Comparison of ENCODE assay signal across 1 cellular context in the genomic region with DNA sequence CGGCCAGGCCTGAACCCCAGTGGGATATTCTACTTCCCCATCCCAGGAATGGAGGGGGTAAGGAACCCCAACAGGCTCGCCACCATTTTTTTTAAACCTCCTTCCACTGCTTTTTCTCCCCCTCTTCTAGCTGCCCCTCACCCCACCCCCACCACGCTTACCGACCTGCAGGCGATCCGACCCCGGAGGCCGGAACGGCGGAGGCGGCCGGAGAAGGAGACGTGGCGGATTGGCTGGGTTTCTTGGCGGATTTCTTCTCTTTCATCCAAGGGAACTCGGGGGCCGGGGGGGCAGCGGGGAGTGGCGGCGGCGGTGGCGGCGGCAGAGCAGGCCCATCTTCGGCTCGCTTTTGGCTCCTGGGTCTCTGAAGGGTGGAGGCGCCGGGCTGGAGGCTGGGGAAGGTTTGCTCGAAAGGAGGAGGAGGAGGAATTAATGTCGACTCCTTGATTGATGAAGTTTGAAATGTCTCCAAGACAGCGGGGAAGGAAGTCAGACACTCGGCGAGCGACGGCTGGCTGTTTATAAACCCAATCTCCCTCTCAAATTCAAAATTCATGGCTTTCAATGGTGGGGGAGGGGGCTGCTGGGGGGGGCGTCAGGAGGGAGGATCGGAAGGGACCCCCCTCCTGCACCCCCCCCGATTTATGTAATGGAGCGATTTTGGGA.
TF ChIP-seq lines count a peak whose summit lies in the region.

No MANE protein-coding gene starts in this region.

TF ChIP-seq in endothelial cell of umbilical vein, 7 proteins besides CTCF, POLR2A, EP300 and RAD21:
- TF ChIP-seq EZH2 (IDR thresholded peaks at IDR 0.05; ENCODE audit: borderline replicate concordance, low read depth, low read length, severe bottlenecking) = no peak
- no peak for TF ChIP-seq FOS (IDR thresholded peaks at IDR 0.05; ENCODE audit: borderline replicate concordance, insufficient read depth, low read length)
- TF ChIP-seq MYC (IDR thresholded peaks at IDR 0.05; ENCODE audit: low read depth, low read length) = no peak
- no peak for TF ChIP-seq GATA2 (IDR thresholded peaks at IDR 0.05; ENCODE audit: insufficient read depth, insufficient read length, low read depth, low read length)
- peak; percentile 47 for TF ChIP-seq POLR2AphosphoS5 (IDR thresholded peaks at IDR 0.05; ENCODE audit: insufficient read depth, low read depth, low read length)
- no peak for TF ChIP-seq JUN (IDR thresholded peaks at IDR 0.05; ENCODE audit: borderline replicate concordance, insufficient read depth, insufficient read length, low read depth)
- TF ChIP-seq, protein P1, sequence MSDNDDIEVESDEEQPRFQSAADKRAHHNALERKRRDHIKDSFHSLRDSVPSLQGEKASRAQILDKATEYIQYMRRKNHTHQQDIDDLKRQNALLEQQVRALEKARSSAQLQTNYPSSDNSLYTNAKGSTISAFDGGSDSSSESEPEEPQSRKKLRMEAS (IDR thresholded peaks at IDR 0.05; ENCODE audit: insufficient read depth, insufficient read length) = no peak
TF ChIP-seq in endothelial cell of umbilical vein: peak in this region for 1.
